18 cellular contexts compared by ENCODE assay signal in the genomic region with DNA sequence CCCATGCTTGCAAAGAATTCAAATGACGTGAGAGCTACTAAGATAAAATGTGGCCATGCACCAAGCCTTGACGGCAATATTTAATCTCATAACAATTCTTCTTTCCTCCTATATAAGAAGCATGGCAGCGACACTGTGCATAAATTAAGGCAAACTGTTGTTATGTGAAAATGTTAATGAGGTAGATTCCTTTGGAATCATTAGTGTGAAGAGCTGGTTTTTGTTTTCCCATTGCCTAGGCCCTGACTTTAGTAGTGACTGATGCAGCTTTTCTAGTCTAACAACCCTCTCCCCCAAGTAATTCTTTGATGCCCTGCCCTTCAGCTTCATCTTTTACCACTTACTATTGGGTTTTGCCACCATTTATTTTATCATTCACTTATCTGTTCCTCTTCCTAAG.
"Had no signal": no experiment of that assay in that cellular context is flagged by ENCODE, and none has a peak within 500 bp of the region (broad histone marks: within the 10 kb centered on the region; RNA-seq: fewer than 3 reads in every experiment).

No MANE protein-coding gene starts in this region.

- ATAC-seq: activated CD4-positive, alpha-beta T cell treated with anti-CD3 and anti-CD28 coated beads for 36 hours; activated T-helper 17 cell treated with anti-CD3 and anti-CD28 coated beads, Interleukin-2, amount 50 U/mL, for 72 hours; foreskin keratinocyte; left cardiac atrium; sciatic nerve; stimulated activated effector memory CD8-positive, alpha-beta T cell treated with anti-CD3 and anti-CD28 coated beads, Interleukin-12 subunit alpha, Interleukin-12 subunit beta, amount 100 ng/mL, for 72 hours had no signal

- H3K27me3 Mint-ChIP-seq: activated CD4-positive, alpha-beta memory T cell treated with anti-CD3 and anti-CD28 coated beads for 36 hours; activated CD4-positive, alpha-beta T cell treated with anti-CD3 and anti-CD28 coated beads for 36 hours; activated T-helper 17 cell treated with anti-CD3 and anti-CD28 coated beads, Interleukin-2, amount 50 U/mL, for 72 hours; type B pancreatic cell had no signal

- H3K4me3 ChIP-seq: smooth muscle cell, stomach had no signal

- H3K9me3 ChIP-seq: stomach had no signal

- H3K9me3 Mint-ChIP-seq: activated CD4-positive, alpha-beta memory T cell treated with anti-CD3 and anti-CD28 coated beads for 36 hours; activated T-helper 17 cell treated with anti-CD3 and anti-CD28 coated beads, Interleukin-2, amount 50 U/mL, for 72 hours; nephron; stimulated activated effector memory CD8-positive, alpha-beta T cell treated with anti-CD3 and anti-CD28 coated beads, Interleukin-12 subunit alpha, Interleukin-12 subunit beta, amount 100 ng/mL, for 72 hours; T-helper 1 cell treated with Interleukin-12 subunit alpha and Interleukin-12 subunit beta and Interleukin-4 antibody, amounts not matched to agents 30 μg/mL and 1 μg/mL, for 36 hours; type B pancreatic cell had no signal

- DNase-seq: activated CD4-positive, alpha-beta memory T cell treated with anti-CD3 and anti-CD28 coated beads for 36 hours; activated CD4-positive, alpha-beta T cell treated with anti-CD3 and anti-CD28 coated beads for 36 hours; activated naive CD4-positive, alpha-beta T cell; foreskin keratinocyte; glutamatergic neuron; left cardiac atrium; nucleus accumbens; stimulated activated CD4-positive, alpha-beta T cell treated with anti-CD3 and anti-CD28 coated beads, Interleukin-4, amount 100 ng/mL, for 24 hours; stomach; WERI-Rb-1 had no signal

- H3K4me1 Mint-ChIP-seq: activated T-helper 17 cell treated with anti-CD3 and anti-CD28 coated beads, Interleukin-2, amount 50 U/mL, for 72 hours; nephron; stimulated activated effector memory CD8-positive, alpha-beta T cell treated with anti-CD3 and anti-CD28 coated beads, Interleukin-12 subunit alpha, Interleukin-12 subunit beta, amount 100 ng/mL, for 72 hours had no signal

- H3K27ac Mint-ChIP-seq: activated CD4-positive, alpha-beta memory T cell treated with anti-CD3 and anti-CD28 coated beads for 36 hours; activated CD4-positive, alpha-beta T cell treated with anti-CD3 and anti-CD28 coated beads for 36 hours; activated T-helper 17 cell treated with anti-CD3 and anti-CD28 coated beads, Interleukin-2, amount 50 U/mL, for 72 hours; stimulated activated effector memory CD8-positive, alpha-beta T cell treated with anti-CD3 and anti-CD28 coated beads, Interleukin-12 subunit alpha, Interleukin-12 subunit beta, amount 100 ng/mL, for 72 hours; T-helper 1 cell treated with Interleukin-12 subunit alpha and Interleukin-12 subunit beta and Interleukin-4 antibody, amounts not matched to agents 30 μg/mL and 1 μg/mL, for 36 hours; type B pancreatic cell had no signal

- H3K4me3 Mint-ChIP-seq: activated CD4-positive, alpha-beta memory T cell treated with anti-CD3 and anti-CD28 coated beads for 36 hours; activated CD4-positive, alpha-beta T cell treated with anti-CD3 and anti-CD28 coated beads for 36 hours; activated T-helper 17 cell treated with anti-CD3 and anti-CD28 coated beads, Interleukin-2, amount 50 U/mL, for 72 hours; nephron; stimulated activated effector memory CD8-positive, alpha-beta T cell treated with anti-CD3 and anti-CD28 coated beads, Interleukin-12 subunit alpha, Interleukin-12 subunit beta, amount 100 ng/mL, for 72 hours; T-helper 1 cell treated with Interleukin-12 subunit alpha and Interleukin-12 subunit beta and Interleukin-4 antibody, amounts not matched to agents 30 μg/mL and 1 μg/mL, for 36 hours; type B pancreatic cell had no signal

- H3K4me1 ChIP-seq: foreskin keratinocyte, stomach had no signal

- H3K27me3 ChIP-seq: foreskin keratinocyte, stomach had no signal

- H3K27ac ChIP-seq: epithelial cell of prostate, foreskin keratinocyte, stomach, WERI-Rb-1 had no signal
